ENCODE assay signal across 15 cellular contexts in the genomic region with DNA sequence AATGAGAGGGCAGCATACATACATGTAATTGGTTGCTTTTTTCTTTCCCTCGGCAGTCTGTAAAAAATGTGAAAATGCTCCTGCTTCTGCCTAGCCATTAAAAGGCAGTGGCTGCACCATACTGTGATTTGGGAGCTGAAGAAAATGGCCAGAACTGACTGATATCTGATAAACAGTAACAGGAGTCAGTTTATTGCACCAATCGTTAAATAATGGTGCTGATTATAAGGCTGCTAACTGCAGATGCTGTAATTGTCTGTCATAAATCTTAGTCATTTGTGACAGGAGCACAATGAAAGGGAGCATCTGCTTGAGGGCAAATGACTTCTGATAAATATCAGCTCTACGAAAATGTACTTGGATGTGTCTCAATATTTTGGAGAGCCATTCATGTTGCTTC.
DNase-seq lines count a peak whose midpoint lies in the region; FAIRE-seq and TF ChIP-seq lines count a peak whose summit lies in the region.
"Had no signal": no experiment of that assay in that cellular context is flagged by ENCODE, and none has a peak within 500 bp of the region (broad histone marks: within the 10 kb centered on the region; RNA-seq: fewer than 3 reads in every experiment).

No MANE protein-coding gene starts in this region.

- POLR2A ChIA-PET in H1 (lab: Charles Lee; ENCODE audit: partially characterized antibody), result no interaction called here

- intact Hi-C loops in posterior cingulate gyrus (cut with DNase I), result no loop called here
- intact Hi-C loops in transverse colon (cut with DNase I; ENCODE audit: low total_unique reads), result no loop called here

- no peak overlapping the region for H4K91ac ChIP-seq in H1 (replicated peaks; ENCODE audit: insufficient read length, low read length)

- H3K9ac ChIP-seq in H1 (replicated peaks in 1 of 4; ENCODE audit: extremely low read depth in 1 of 4, low read depth in 3 of 4, low read length in 3 of 4), result no peak overlapping the region

- in situ Hi-C loops in transverse colon (cut with MboI; ENCODE audit: low pct_ligation_motif_present in 1 of 4, low pct_unique_long_range_greater_than_20kb in 1 of 4, low sequenced_read_pairs in 3 of 4), result no loop called here

- H3K23me2 ChIP-seq in H1 (ENCODE audit: low read depth, low read length), result no peaks in the 10 kb centered on the region

- CTCF ChIA-PET in H1 (lab: Charles Lee; ENCODE audit: partially characterized antibody), result interaction anchor here (1.0 to 1.6 kb wide), 3 partner anchors 10 to 44 kb away, joined by 3 to 4 read pairs (median 3); no protein-coding TSS in a partner anchor

- no peak overlapping the region for H2BK5ac ChIP-seq in H1 (ENCODE audit: low read depth, low read length)

- H2BK15ac ChIP-seq in H1 (ENCODE audit: low read length), result no peak overlapping the region

- H3K4me2 ChIP-seq in H1 (ENCODE audit: insufficient read depth in 1 of 2, low read depth in 2 of 2, low read length in 2 of 2), result no peak overlapping the region
- H3K4me2 ChIP-seq: A549 had no signal

- H2AK5ac ChIP-seq in H1 (ENCODE audit: low read depth, low read length), result no peak overlapping the region

- TF ChIP-seq EP300 in H1 (IDR thresholded peaks at IDR 0.05; ENCODE audit: borderline replicate concordance in 1 of 2, low read depth in 2 of 2, low read length in 2 of 2) (no peak), transverse colon (IDR thresholded peaks at IDR 0.05; ENCODE audit: low read depth) (no peak)

- H2AFZ ChIP-seq in H1 (ENCODE audit: low read length), result peak overlapping the region; percentile 66; the same call in 1 of the 2 replicates

- no peak overlapping the region for H3K14ac ChIP-seq in H1 (ENCODE audit: insufficient read length)

- H3K4me3 ChIP-seq in H1 (ENCODE audit: extremely low read depth in 1 of 4, insufficient read depth in 2 of 4, low read depth in 3 of 4, low read length in 4 of 4) (no peak overlapping the region), transverse colon (no peak overlapping the region)
- H3K4me3 ChIP-seq: A549, body of pancreas had no signal

- H3K9me3 ChIP-seq in H1 (ENCODE audit: insufficient read depth in 2 of 2, low read depth in 1 of 2, low read length in 1 of 2) (no peaks in the 10 kb centered on the region), transverse colon (no peaks in the 10 kb centered on the region)
- H3K9me3 ChIP-seq: A549, body of pancreas had no signal

- H2BK120ac ChIP-seq in H1 (replicated peaks; ENCODE audit: low read depth, low read length), result no peak overlapping the region

- H3K4me1 ChIP-seq in H1 (replicated peaks in 1 of 4; ENCODE audit: control insufficient read depth in 3 of 4, insufficient read depth in 4 of 4, low read length in 3 of 4), result peaks cover 0 to 5% (median 4%) of the 10 kb centered on the region in 4 experiments; a peak in 4 of 7 replicates
- no peaks in the 10 kb centered on the region for H3K4me1 ChIP-seq in transverse colon
- H3K4me1 ChIP-seq: A549, body of pancreas had no signal

- H3K27ac ChIP-seq in H1 (ENCODE audit: low read depth, low read length) (no peak overlapping the region), transverse colon (no peak overlapping the region)
- H3K27ac ChIP-seq: A549, body of pancreas had no signal

- TF ChIP-seq CTCF in H1 (IDR thresholded peaks at IDR 0.05; ENCODE audit: control extremely low read depth in 1 of 3, insufficient read depth in 1 of 3, low read depth in 1 of 3, low read length in 3 of 3), result no peak
- no peak for TF ChIP-seq CTCF in transverse colon (IDR thresholded peaks at IDR 0.05)

- peaks cover 0 to 1% (median 0%) of the 10 kb centered on the region in 4 experiments; a peak in 1 of 7 replicates for H3K27me3 ChIP-seq in H1 (replicated peaks in 1 of 4; ENCODE audit: control insufficient read depth in 3 of 4, extremely low read depth in 1 of 4, insufficient read depth in 3 of 4, low read length in 3 of 4)
- no peaks in the 10 kb centered on the region for H3K27me3 ChIP-seq in transverse colon
- H3K27me3 ChIP-seq: body of pancreas had no signal

- no peak for FAIRE-seq in H1 (lab: Jason Lieb, UNC)
- FAIRE-seq: A549 had no signal

- no peak overlapping the region for H2BK20ac ChIP-seq in H1 (ENCODE audit: low read length)

- DNase-seq in COLO668 (lab: John Stamatoyannopoulos, UW; ENCODE audit: unreplicated experiment), result peak; percentile 2
- peak; percentile 6 to 99 (median 86) for DNase-seq in NCI-H1417 (lab: John Stamatoyannopoulos, UW)
- DNase-seq in NCI-H345 treated with DMSO at 0.1 percent for 48 hours (lab: John Stamatoyannopoulos, UW; ENCODE audit: unreplicated experiment), result peak; percentile 76
- DNase-seq in H1 (ENCODE audit: low read depth in 1 of 2, low spot score in 2 of 2), result no peak
- DNase-seq in germinal center (ENCODE audit: low spot score), result no peak
- no peak for DNase-seq in posterior cingulate gyrus
- no peak for DNase-seq in stimulated activated CD4-positive, alpha-beta T cell treated with anti-CD3 and anti-CD28 coated beads, Interleukin-15, amount 100 ng/mL, for 24 hours
- DNase-seq in transverse colon, result no peak
- DNase-seq: activated B cell treated with CpG ODN at 0.5 μM for 24 hours; activated CD8-positive, alpha-beta memory T cell treated with anti-CD3 and anti-CD28 coated beads for 24 hours; activated naive CD8-positive, alpha-beta T cell treated with anti-CD3 and anti-CD28 coated beads, Interleukin-2, amount 10 ng/mL, durations not matched to agents 7 days and 5 days; body of pancreas; dermis blood vessel endothelial cell; NCI-H2171 treated with DMSO at 0.1 percent for 48 hours had no signal

- no peak overlapping the region for H3K4ac ChIP-seq in H1 (replicated peaks; ENCODE audit: insufficient read length, low read depth, low read length)

- H3K79me1 ChIP-seq in H1 (ENCODE audit: low read depth, low read length), result no peaks in the 10 kb centered on the region

- H4K5ac ChIP-seq in H1 (ENCODE audit: insufficient read length, low read depth, low read length), result no peak overlapping the region

- no peak for TF ChIP-seq RAD21 in H1 (IDR thresholded peaks at IDR 0.05 in 1 of 2, conservative IDR thresholded peaks at IDR 0.05 in 1 of 2; ENCODE audit: low read depth in 2 of 2, low read length in 2 of 2)

- no peak overlapping the region for H3K18ac ChIP-seq in H1 (ENCODE audit: extremely low read depth, low read length)

- H3K36me3 ChIP-seq in H1 (ENCODE audit: control insufficient read depth in 2 of 4, insufficient read depth in 4 of 4, low read length in 3 of 4) (no peaks in the 10 kb centered on the region), transverse colon (no peaks in the 10 kb centered on the region)

- no peaks in the 10 kb centered on the region for H4K20me1 ChIP-seq in H1 (replicated peaks in 1 of 2; ENCODE audit: control insufficient read depth in 1 of 2, insufficient read depth in 2 of 2, low read length in 2 of 2)

- H2BK12ac ChIP-seq in H1 (ENCODE audit: low read depth, low read length), result no peak overlapping the region

- TF ChIP-seq POLR2A in H1 (IDR thresholded peaks at IDR 0.05; ENCODE audit: control extremely low read depth in 1 of 2, low read depth in 2 of 2, low read length in 2 of 2) (no peak), transverse colon (IDR thresholded peaks at IDR 0.05) (no peak)

- H4K8ac ChIP-seq in H1 (ENCODE audit: extremely low read depth, insufficient read depth, low read length), result no peak overlapping the region

- H3K79me2 ChIP-seq in H1 (ENCODE audit: control insufficient read depth in 1 of 2, insufficient read depth in 2 of 2, low read length in 2 of 2), result no peaks in the 10 kb centered on the region

- no peak overlapping the region for H3K56ac ChIP-seq in H1 (replicated peaks; ENCODE audit: insufficient read length, low read depth, low read length)

- H3K23ac ChIP-seq in H1 (ENCODE audit: insufficient read length), result no peak overlapping the region

- 77% methylated on average over 3 of the region's 3 CpGs; no CpG with 5 or more reads in 1 of the 2 experiments for WGBS in H1 (ENCODE audit: extremely low coverage in 1 of 2, insufficient coverage in 1 of 2, insufficient read length in 1 of 2, insufficient replicate concordance in 2 of 2, low coverage in 1 of 2, low lambda C conversion rate in 2 of 2, missing lambda C conversion rate in 1 of 2), 2 experiments
- WGBS in transverse colon (ENCODE audit: low coverage in 1 of 2), 2 donors, result 6 to 10% methylated on average over 2 to 3 of the region's 3 CpGs

TF ChIP-seq in H1, 55 proteins besides CTCF, POLR2A, EP300 and RAD21:
- TF ChIP-seq RBBP5 (IDR thresholded peaks at IDR 0.05; ENCODE audit: borderline replicate concordance, low read depth, low read length) (no peak), JUND (IDR thresholded peaks at IDR 0.05; ENCODE audit: low read length) (no peak), CEBPB (IDR thresholded peaks at IDR 0.05; ENCODE audit: low read depth, low read length) (no peak), EZH2 (IDR thresholded peaks at IDR 0.05; ENCODE audit: low read depth, low read length, severe bottlenecking) (no peak), BCL11A (IDR thresholded peaks at IDR 0.05; ENCODE audit: low read depth in 2 of 2, low read length in 2 of 2) (no peak), TAF7 (optimal IDR thresholded peaks at IDR 0.05; ENCODE audit: borderline replicate concordance, low read depth, low read length) (no peak), TCF12 (IDR thresholded peaks at IDR 0.05; ENCODE audit: low read depth, low read length) (no peak), HDAC2 (IDR thresholded peaks at IDR 0.05; ENCODE audit: borderline replicate concordance in 1 of 2, low read depth in 2 of 2, low read length in 2 of 2) (no peak), SAP30 (IDR thresholded peaks at IDR 0.05; ENCODE audit: insufficient read depth, insufficient replicate concordance, low read length) (no peak), BRCA1 (IDR thresholded peaks at IDR 0.05; ENCODE audit: low read depth, low read length) (no peak), SIN3A (conservative IDR thresholded peaks at IDR 0.05 in 1 of 2, IDR thresholded peaks at IDR 0.05 in 1 of 2; ENCODE audit: low read depth in 1 of 2, low read length in 2 of 2) (no peak), RXRA (IDR thresholded peaks at IDR 0.05; ENCODE audit: insufficient read depth, low read depth, low read length) (no peak), RFX5 (IDR thresholded peaks at IDR 0.05; ENCODE audit: borderline replicate concordance, low read depth, low read length) (no peak), YY1 (IDR thresholded peaks at IDR 0.05; ENCODE audit: low read depth, low read length) (no peak), KDM5A (IDR thresholded peaks at IDR 0.05; ENCODE audit: low read length) (no peak), SIRT6 (IDR thresholded peaks at IDR 0.05; ENCODE audit: low read length) (no peak), NANOG (IDR thresholded peaks at IDR 0.05; ENCODE audit: insufficient read depth, low read depth, low read length, poor library complexity, severe bottlenecking) (no peak)
TF ChIP-seq in H1: peak in this region for 0.

Comparison
In these comparisons a context has a peak if more than half of its experiments do, and no peak if none do; other contexts are left out.
1. DNase-seq: peak in COLO668 (single experiment), NCI-H1417 (3 of 3) and NCI-H345 treated with DMSO at 0.1 percent for 48 hours (single experiment); none in H1 (0 of 2), germinal center (single experiment), posterior cingulate gyrus (0 of 10), stimulated activated CD4-positive, alpha-beta T cell treated with anti-CD3 and anti-CD28 coated beads, Interleukin-15, amount 100 ng/mL, for 24 hours (single experiment) and transverse colon (single experiment).